In the genomic region with DNA sequence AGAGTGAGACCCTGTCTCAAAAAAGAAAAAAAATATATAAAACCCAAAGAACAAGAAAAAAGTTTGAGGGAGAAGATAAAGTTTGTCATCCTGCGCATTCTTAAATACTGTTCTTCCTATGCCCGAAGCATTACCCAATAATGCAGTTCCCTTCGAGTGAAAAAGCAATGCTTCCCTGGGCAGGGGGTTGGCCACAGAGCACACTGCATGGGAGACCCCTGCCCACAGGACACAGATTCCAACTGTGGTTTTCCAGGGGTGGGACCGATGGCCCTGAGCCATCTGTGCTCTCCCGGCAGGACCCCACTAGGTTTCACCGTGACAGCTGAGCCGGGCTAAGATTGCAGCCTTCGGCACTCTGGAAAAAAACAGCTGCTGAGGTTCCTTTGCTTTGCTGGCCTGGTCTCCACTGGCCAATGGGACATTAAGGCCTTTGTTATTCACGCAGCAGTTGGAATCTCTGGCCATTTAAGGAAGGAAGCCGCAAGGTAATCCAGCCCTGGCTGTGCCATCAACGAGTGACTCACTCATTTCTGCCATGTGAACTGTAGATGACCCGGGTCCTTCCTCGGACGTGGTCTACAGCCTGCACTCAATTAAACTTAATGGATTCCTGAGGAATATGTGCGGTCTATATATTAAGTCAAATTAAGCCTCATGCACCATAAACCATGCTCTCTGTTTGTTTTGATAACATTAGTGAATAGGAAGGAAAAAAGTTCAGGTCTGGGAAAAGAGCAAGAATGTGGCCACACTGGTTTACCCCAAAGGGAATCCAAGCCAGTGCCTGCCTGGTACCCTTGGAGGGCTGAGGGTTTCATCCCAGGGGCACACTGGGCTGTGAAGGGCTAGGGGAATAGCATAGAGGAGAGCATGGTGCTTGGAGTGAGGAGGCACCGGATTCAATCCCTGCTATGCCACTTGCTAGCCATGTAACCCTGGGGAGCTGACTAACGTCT, we compare ENCODE assay signal across 9 cellular contexts.
DNase-seq lines count a peak whose midpoint lies in the region; ATAC-seq and TF ChIP-seq lines count a peak whose summit lies in the region.
"Had no signal": no experiment of that assay in that cellular context is flagged by ENCODE, and none has a peak within 500 bp of the region (broad histone marks: within the 10 kb centered on the region; RNA-seq: fewer than 3 reads in every experiment).

No MANE protein-coding gene starts in this region.

- no peaks in the 10 kb centered on the region for H3K27me3 Mint-ChIP-seq in stimulated activated naive CD8-positive, alpha-beta T cell treated with anti-CD3 and anti-CD28 coated beads, Interleukin-15, amount 100 ng/mL, for 72 hours
- H3K27me3 Mint-ChIP-seq: activated naive CD4-positive, alpha-beta T cell treated with anti-CD3 and anti-CD28 coated beads, Interleukin-2, amount 10 ng/mL, durations not matched to agents 7 days and 5 days had no signal

- H3K9me3 ChIP-seq in mucosa of descending colon, result no peaks in the 10 kb centered on the region

- TF ChIP-seq CTCF in epithelial cell of esophagus (IDR thresholded peaks at IDR 0.05; ENCODE audit: insufficient read depth, low read depth, low read length, missing control alignments) (no peak), mucosa of descending colon (IDR thresholded peaks at IDR 0.05) (no peak)

- no peak overlapping the region for H3K4me3 Mint-ChIP-seq in stimulated activated naive CD8-positive, alpha-beta T cell treated with anti-CD3 and anti-CD28 coated beads, Interleukin-15, amount 100 ng/mL, for 72 hours
- H3K4me3 Mint-ChIP-seq: activated naive CD4-positive, alpha-beta T cell treated with anti-CD3 and anti-CD28 coated beads, Interleukin-2, amount 10 ng/mL, durations not matched to agents 7 days and 5 days had no signal

- intact Hi-C loops in mucosa of descending colon (cut with DNase I, micrococcal nuclease), result no loop called here

- H3K27ac Mint-ChIP-seq in stimulated activated naive CD8-positive, alpha-beta T cell treated with anti-CD3 and anti-CD28 coated beads, Interleukin-15, amount 100 ng/mL, for 72 hours, result peak overlapping the region in 1 of 2 donors; percentile 37
- H3K27ac Mint-ChIP-seq: activated naive CD4-positive, alpha-beta T cell treated with anti-CD3 and anti-CD28 coated beads, Interleukin-2, amount 10 ng/mL, durations not matched to agents 7 days and 5 days had no signal

- H3K4me1 ChIP-seq in mucosa of descending colon (ENCODE audit: low read depth), result no peaks in the 10 kb centered on the region

- H3K36me3 ChIP-seq in mucosa of descending colon (ENCODE audit: low read depth), result no peaks in the 10 kb centered on the region

- H3K4me3 ChIP-seq in epithelial cell of esophagus (ENCODE audit: low read length), result no peak overlapping the region
- H3K4me3 ChIP-seq in mucosa of descending colon, result no peak overlapping the region

- DNase-seq in Caki2 (ENCODE audit: low read depth), result peak; percentile 96
- DNase-seq in NCI-H226, result peak; percentile 81
- peak; percentile 24 for DNase-seq in epithelial cell of esophagus (ENCODE audit: low read depth)
- DNase-seq in mucosa of descending colon, result no peak
- no peak for DNase-seq in stimulated activated naive CD8-positive, alpha-beta T cell treated with anti-CD3 and anti-CD28 coated beads, Interleukin-15, amount 100 ng/mL, for 72 hours
- no peak for DNase-seq in NCI-H1417 (lab: John Stamatoyannopoulos, UW)
- no peak for DNase-seq in NCI-H446 (lab: John Stamatoyannopoulos, UW)
- DNase-seq: activated naive CD4-positive, alpha-beta T cell treated with anti-CD3 and anti-CD28 coated beads, Interleukin-2, amount 10 ng/mL, durations not matched to agents 7 days and 5 days had no signal

- no peaks in the 10 kb centered on the region for H3K4me1 Mint-ChIP-seq in stimulated activated naive CD8-positive, alpha-beta T cell treated with anti-CD3 and anti-CD28 coated beads, Interleukin-15, amount 100 ng/mL, for 72 hours
- H3K4me1 Mint-ChIP-seq: activated naive CD4-positive, alpha-beta T cell treated with anti-CD3 and anti-CD28 coated beads, Interleukin-2, amount 10 ng/mL, durations not matched to agents 7 days and 5 days had no signal

- no peaks in the 10 kb centered on the region for H3K9me3 Mint-ChIP-seq in stimulated activated naive CD8-positive, alpha-beta T cell treated with anti-CD3 and anti-CD28 coated beads, Interleukin-15, amount 100 ng/mL, for 72 hours
- H3K9me3 Mint-ChIP-seq: activated naive CD4-positive, alpha-beta T cell treated with anti-CD3 and anti-CD28 coated beads, Interleukin-2, amount 10 ng/mL, durations not matched to agents 7 days and 5 days had no signal

- in situ Hi-C loops in Caki2 (cut with HindIII; ENCODE audit: low pct_unique_long_range_greater_than_20kb, low sequenced_read_pairs), result no loop called here

- ATAC-seq in mucosa of descending colon, result peak; percentile 57
- ATAC-seq in stimulated activated naive CD8-positive, alpha-beta T cell treated with anti-CD3 and anti-CD28 coated beads, Interleukin-15, amount 100 ng/mL, for 72 hours, result no peak
- ATAC-seq in HG03378 (IDR thresholded peaks at IDR 0.05; ENCODE audit: unreplicated experiment), result no peak

Comparison
In these comparisons a context has a peak if more than half of its experiments do, and no peak if none do; other contexts are left out.
1. DNase-seq: peak in Caki2 (single experiment), NCI-H226 (single experiment) and epithelial cell of esophagus (single experiment); none in mucosa of descending colon (0 of 3), stimulated activated naive CD8-positive, alpha-beta T cell treated with anti-CD3 and anti-CD28 coated beads, Interleukin-15, amount 100 ng/mL, for 72 hours (0 of 2), NCI-H1417 (0 of 3) and NCI-H446 (0 of 2).